ENCODE assay signal across 8 cellular contexts in the genomic region with DNA sequence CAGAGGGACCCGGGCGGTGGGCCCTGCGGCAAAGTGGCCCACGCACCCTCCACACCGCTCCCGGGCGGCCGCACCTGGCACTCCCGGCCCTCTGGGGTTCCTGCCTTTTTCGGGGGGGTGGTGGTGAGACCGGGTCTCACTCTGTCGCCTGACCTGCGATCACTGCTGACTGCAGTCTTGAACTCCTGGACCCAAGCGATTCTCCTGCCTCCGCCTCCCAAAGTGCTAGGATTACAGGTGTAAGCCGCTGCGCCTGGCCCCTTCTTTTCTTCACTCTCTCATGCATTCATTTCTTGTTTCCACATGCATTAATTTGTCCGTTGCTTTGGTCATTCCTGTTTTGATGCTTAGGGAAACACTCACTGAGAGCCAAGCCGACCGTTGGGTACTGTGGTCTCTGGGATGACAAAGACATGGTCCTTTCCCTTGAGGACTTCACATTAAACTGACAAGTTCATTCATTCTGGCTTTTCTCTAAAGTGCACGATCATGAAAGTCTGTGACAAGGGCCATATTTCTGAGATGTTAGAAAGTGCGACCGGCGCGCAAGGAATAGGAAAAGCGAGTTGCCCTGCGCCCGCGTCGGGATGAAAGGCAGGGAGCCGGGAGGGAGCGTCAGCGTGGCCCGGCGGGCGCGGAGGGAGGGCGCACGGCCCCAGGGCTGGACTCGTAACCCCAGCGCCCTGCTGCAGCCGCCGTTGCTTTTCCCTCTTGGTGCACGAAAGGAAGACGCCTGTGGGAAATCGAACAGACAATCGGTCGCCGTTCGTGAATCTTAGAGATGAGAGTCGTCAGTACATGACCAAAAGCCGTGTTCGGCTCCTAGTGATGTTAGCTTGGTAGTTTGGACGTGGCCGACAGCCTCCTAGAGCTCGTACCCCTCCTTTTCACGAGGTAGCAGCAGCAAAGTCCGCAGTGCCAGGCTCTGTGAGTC. TPM values are rescaled to one million over a fixed set of nuclear protein-coding genes. Genes with fewer than 3 reads are reported as not detected.
DNase-seq lines count a peak whose midpoint lies in the region; ATAC-seq and TF ChIP-seq lines count a peak whose summit lies in the region.

No MANE protein-coding gene starts in this region.

- peak overlapping the region; percentile 73 for H3K27ac Mint-ChIP-seq in activated naive CD4-positive, alpha-beta T cell treated with anti-CD3 and anti-CD28 coated beads, Interleukin-2, amount 50 U/mL, for 24 hours

- no peaks in the 10 kb centered on the region for H3K9me3 Mint-ChIP-seq in activated naive CD4-positive, alpha-beta T cell treated with anti-CD3 and anti-CD28 coated beads, Interleukin-2, amount 50 U/mL, for 24 hours

- H3K4me1 ChIP-seq in HUES6 (ENCODE audit: control insufficient read depth, insufficient read depth, low read length) (0 out of 2 replicates have a peak, but pooled peaks cover 4% of the 10 kb centered on the region), right cardiac atrium (ENCODE audit: control insufficient read depth, insufficient read depth, low read length) (peaks cover 2% of the 10 kb centered on the region), sigmoid colon (peaks cover 0 to 25% (median 22%) of the 10 kb centered on the region in 4 donors)

- H3K9ac ChIP-seq in HUES6 (ENCODE audit: low read length) = peak overlapping the region; percentile 1

- H3K4me1 Mint-ChIP-seq in activated naive CD4-positive, alpha-beta T cell treated with anti-CD3 and anti-CD28 coated beads, Interleukin-2, amount 50 U/mL, for 24 hours = peaks cover 15% of the 10 kb centered on the region

- H3K36me3 ChIP-seq in HUES6 (ENCODE audit: control insufficient read depth, insufficient read depth, low read length) (no peaks in the 10 kb centered on the region), sigmoid colon (no peaks in the 10 kb centered on the region)

- H3K4me3 ChIP-seq in HUES6 (ENCODE audit: low read depth, low read length) (peak overlapping the region; percentile 73), right cardiac atrium (ENCODE audit: low read length) (peak overlapping the region; percentile 69), sigmoid colon (peak overlapping the region; percentile 20 to 59 (median 56))

- ATAC-seq in right cardiac atrium (peak; percentile 32 to 56), GM19463 (IDR thresholded peaks at IDR 0.05; ENCODE audit: unreplicated experiment) (no peak)

- H3K36me3 Mint-ChIP-seq in activated naive CD4-positive, alpha-beta T cell treated with anti-CD3 and anti-CD28 coated beads, Interleukin-2, amount 50 U/mL, for 24 hours = peaks cover 1% of the 10 kb centered on the region

- H3K27ac ChIP-seq in HUES6 (ENCODE audit: low read depth, low read length) (no peak overlapping the region), right cardiac atrium (ENCODE audit: low read length) (no peak overlapping the region), sigmoid colon (no peak overlapping the region)

- no peak for TF ChIP-seq CTCF in sigmoid colon (IDR thresholded peaks at IDR 0.05)

- TF ChIP-seq POLR2A in sigmoid colon (IDR thresholded peaks at IDR 0.05) = no peak

- 2% methylated on average over 58 of the region's 58 CpGs for WGBS in right cardiac atrium
- WGBS in sigmoid colon, 2 donors = 1 to 2% methylated on average over 58 of the region's 58 CpGs

- peak; percentile 40 for DNase-seq in ELF-1 (ENCODE audit: low read depth, low spot score)
- no peak for DNase-seq in right cardiac atrium
- no peak for DNase-seq in sigmoid colon
- DNase-seq in posterior vena cava (ENCODE audit: low spot score) = no peak
- no peak for DNase-seq in HPDE6-E6E7 (ENCODE audit: extremely low spot score)

- H3K9me3 ChIP-seq in HUES6 (ENCODE audit: control insufficient read depth, insufficient read depth, low read depth, low read length) = no peaks in the 10 kb centered on the region
- H3K9me3 ChIP-seq in right cardiac atrium (ENCODE audit: control insufficient read depth, low read length) = no peaks in the 10 kb centered on the region
- H3K9me3 ChIP-seq in sigmoid colon = no peaks in the 10 kb centered on the region

- H3K27me3 Mint-ChIP-seq in activated naive CD4-positive, alpha-beta T cell treated with anti-CD3 and anti-CD28 coated beads, Interleukin-2, amount 50 U/mL, for 24 hours = peaks cover 26% of the 10 kb centered on the region

- intact Hi-C loops in right cardiac atrium (cut with DNase I) = no loop called here
- intact Hi-C loops in sigmoid colon (cut with DNase I) = no loop called here
- intact Hi-C loops in posterior vena cava (cut with DNase I) = no loop called here

- TF ChIP-seq EP300 in sigmoid colon (IDR thresholded peaks at IDR 0.05) = no peak

- H3K4me3 Mint-ChIP-seq in activated naive CD4-positive, alpha-beta T cell treated with anti-CD3 and anti-CD28 coated beads, Interleukin-2, amount 50 U/mL, for 24 hours = peak overlapping the region; percentile 90

- peaks cover 89% of the 10 kb centered on the region for H3K27me3 ChIP-seq in HUES6 (ENCODE audit: control insufficient read depth, insufficient read depth, low read length)
- H3K27me3 ChIP-seq in right cardiac atrium (ENCODE audit: control insufficient read depth, insufficient read depth) = peaks cover 2% of the 10 kb centered on the region
- H3K27me3 ChIP-seq in sigmoid colon = peaks cover 12 to 72% (median 21%) of the 10 kb centered on the region in 3 donors

RNA-seq across cellular contexts. Expression of gene MCOLN2, which starts 1.0 kb away (rescaled TPM):
- total RNA-seq in right cardiac atrium (1 to 10 TPM in 1 of 4 donors, under 1 TPM in 3; 0.34 to 1.1 (median 0.54) TPM), sigmoid colon (10 to 100 TPM in 1 of 4 donors, 1 to 10 TPM in 1, under 1 TPM in 2; 0.54 to 12.5 (median 1.0) TPM), posterior vena cava (under 1 TPM; 0.32 to 0.71 TPM)
- polyA plus RNA-seq in right cardiac atrium (0.32 TPM), sigmoid colon (10 to 100 TPM in 1 of 3 donors, 1 to 10 TPM in 2; 4.9 to 15.0 (median 6.0) TPM)

RNA-seq across cellular contexts. Expression of gene MCOLN3, which starts 50.4 kb away (rescaled TPM):
- total RNA-seq in right cardiac atrium (10 to 100 TPM in 3 of 4 donors, 1 to 10 TPM in 1; 9.0 to 18.9 (median 16.1) TPM), sigmoid colon (10 to 100 TPM in 1 of 4 donors, 1 to 10 TPM in 3; 1.6 to 10.8 (median 4.2) TPM), posterior vena cava (under 1 TPM; 0.38 to 0.46 TPM)
- polyA plus RNA-seq in right cardiac atrium (15.2 TPM), sigmoid colon (1 to 10 TPM in 1 of 3 donors, under 1 TPM in 2; 0.23 to 1.2 (median 0.23) TPM)
